ENCODE assay signal across 26 cellular contexts in genomic region chr4:1056671-1057402, GRCh38. TPM values are rescaled to one million over a fixed set of nuclear protein-coding genes. Genes with fewer than 3 reads are reported as not detected.
DNase-seq lines count a peak whose midpoint lies in the region; ATAC-seq, FAIRE-seq and TF ChIP-seq lines count a peak whose summit lies in the region.
"Had no signal": no experiment of that assay in that cellular context is flagged by ENCODE, and none has a peak within 500 bp of the region (broad histone marks: within the 10 kb centered on the region; RNA-seq: fewer than 3 reads in every experiment).

No MANE protein-coding gene starts in this region.

- H4K91ac ChIP-seq in H9 (ENCODE audit: insufficient read length, low read depth, low read length), result no peak overlapping the region

- no peak for TF ChIP-seq CTCF in H9 (conservative IDR thresholded peaks at IDR 0.05)

- peaks cover 11% of the 10 kb centered on the region for H3K4me1 Mint-ChIP-seq in activated naive CD4-positive, alpha-beta T cell treated with anti-CD3 and anti-CD28 coated beads, Interleukin-2, amount 10 ng/mL, durations not matched to agents 7 days and 5 days
- peaks cover 4 to 10% of the 10 kb centered on the region in 2 experiments; a peak in 2 of 4 replicates for H3K4me1 Mint-ChIP-seq in H9
- H3K4me1 Mint-ChIP-seq in stimulated activated memory B cell treated with anti-CD40 and anti-IgM and Interleukin-4, amounts not matched to agents 10 μg/mL and 1 μg/mL and 100 μg/mL, for 72 hours, result peaks cover 15% of the 10 kb centered on the region

- no peak overlapping the region for H3K4me2 ChIP-seq in H9 (ENCODE audit: insufficient read depth, insufficient read length, low read length)

- H3K79me2 ChIP-seq in H9 (ENCODE audit: insufficient read depth, low read length), result no peaks in the 10 kb centered on the region

- H3K4me1 ChIP-seq in H9 (ENCODE audit: insufficient read depth, low read length), result no peaks in the 10 kb centered on the region

- H2BK15ac ChIP-seq in H9 (ENCODE audit: low read depth, low read length), result no peak overlapping the region

- CTCF ChIA-PET in activated naive CD4-positive, alpha-beta T cell treated with anti-CD3 and anti-CD28 coated beads, Interleukin-2, amount 10 ng/mL, durations not matched to agents 7 days and 5 days (lab: Charles Lee), result no interaction called here

- H3K4ac ChIP-seq in H9 (ENCODE audit: low read depth, low read length), result no peak overlapping the region

- H2BK120ac ChIP-seq in H9 (ENCODE audit: low read depth, low read length, poor library complexity, severe bottlenecking), result no peak overlapping the region

- peak; percentile 9 for DNase-seq in activated naive CD4-positive, alpha-beta T cell treated with anti-CD3 and anti-CD28 coated beads, Interleukin-2, amount 10 ng/mL, durations not matched to agents 7 days and 5 days
- no peak for DNase-seq in activated naive CD4-positive, alpha-beta T cell treated with Interleukin-2 at 50 U/mL for 16 hours
- DNase-seq in H9 (peak; percentile 20), islet precursor cell (peak; percentile 40), GM19239 (ENCODE audit: insufficient read length, low spot score) (no peak), NCI-H2227 (lab: John Stamatoyannopoulos, UW; ENCODE audit: unreplicated experiment) (no peak), pons (ENCODE audit: low spot score) (no peak)
- DNase-seq: activated CD4-positive, alpha-beta T cell treated with anti-CD3 and anti-CD28 coated beads for 36 hours; activated T-cell treated with anti-CD3 and anti-CD28 coated beads, Interleukin-2, amount 50 U/mL, for 72 hours; Calu3; gastrocnemius medialis; KG1; NCI-H1417 treated with DMSO at 0.1 percent for 48 hours; NCI-H2081 treated with DMSO at 0.1 percent for 48 hours; NCI-H446 treated with DMSO at 0.1 percent for 48 hours had no signal

- no peak overlapping the region for H2AFZ ChIP-seq in H9 (ENCODE audit: low read length)

- no peaks in the 10 kb centered on the region for H3K36me3 Mint-ChIP-seq in activated naive CD4-positive, alpha-beta T cell treated with anti-CD3 and anti-CD28 coated beads, Interleukin-2, amount 10 ng/mL, durations not matched to agents 7 days and 5 days
- H3K36me3 Mint-ChIP-seq in H9 (ENCODE audit: insufficient read depth in 1 of 3, low read depth in 3 of 3), result no peaks in the 10 kb centered on the region; a peak in 1 of 7 replicates
- H3K36me3 Mint-ChIP-seq in stimulated activated memory B cell treated with anti-CD40 and anti-IgM and Interleukin-4, amounts not matched to agents 10 μg/mL and 1 μg/mL and 100 μg/mL, for 72 hours, result peaks cover 4% of the 10 kb centered on the region
- H3K36me3 Mint-ChIP-seq: activated naive CD4-positive, alpha-beta T cell treated with anti-CD3 and anti-CD28 coated beads, Interleukin-2, amount 50 U/mL, for 24 hours had no signal

- no peak overlapping the region for H3K4me3 Mint-ChIP-seq in activated naive CD4-positive, alpha-beta T cell treated with anti-CD3 and anti-CD28 coated beads, Interleukin-2, amount 10 ng/mL, durations not matched to agents 7 days and 5 days
- no peak overlapping the region for H3K4me3 Mint-ChIP-seq in H9
- H3K4me3 Mint-ChIP-seq in stimulated activated memory B cell treated with anti-CD40 and anti-IgM and Interleukin-4, amounts not matched to agents 10 μg/mL and 1 μg/mL and 100 μg/mL, for 72 hours, result no peak overlapping the region

- no peaks in the 10 kb centered on the region for H3K23me2 ChIP-seq in H9 (ENCODE audit: insufficient read length, low read depth, low read length, poor library complexity, severe bottlenecking)

- no peaks in the 10 kb centered on the region for H3K9me3 ChIP-seq in H9 (ENCODE audit: control insufficient read depth, low read depth, low read length)
- H3K9me3 ChIP-seq: ascending aorta, gastrocnemius medialis, tibial artery had no signal

- no peaks in the 10 kb centered on the region for H3K9me3 Mint-ChIP-seq in activated naive CD4-positive, alpha-beta T cell treated with anti-CD3 and anti-CD28 coated beads, Interleukin-2, amount 10 ng/mL, durations not matched to agents 7 days and 5 days
- H3K9me3 Mint-ChIP-seq in H9, result peaks cover 0 to under 1% of the 10 kb centered on the region in 2 experiments; a peak in 2 of 5 replicates
- peaks cover 1% of the 10 kb centered on the region for H3K9me3 Mint-ChIP-seq in stimulated activated memory B cell treated with anti-CD40 and anti-IgM and Interleukin-4, amounts not matched to agents 10 μg/mL and 1 μg/mL and 100 μg/mL, for 72 hours
- H3K9me3 Mint-ChIP-seq: activated naive CD4-positive, alpha-beta T cell treated with anti-CD3 and anti-CD28 coated beads, Interleukin-2, amount 50 U/mL, for 24 hours; stimulated activated naive CD8-positive, alpha-beta T cell treated with anti-CD3 and anti-CD28 coated beads, Interleukin-15, amount 100 ng/mL, for 72 hours had no signal

- no peaks in the 10 kb centered on the region for H4K20me1 ChIP-seq in H9 (ENCODE audit: control insufficient read depth, insufficient read depth, insufficient read length)

- no peak overlapping the region for H3K27ac Mint-ChIP-seq in activated naive CD4-positive, alpha-beta T cell treated with anti-CD3 and anti-CD28 coated beads, Interleukin-2, amount 10 ng/mL, durations not matched to agents 7 days and 5 days
- no peak overlapping the region for H3K27ac Mint-ChIP-seq in H9
- H3K27ac Mint-ChIP-seq in stimulated activated memory B cell treated with anti-CD40 and anti-IgM and Interleukin-4, amounts not matched to agents 10 μg/mL and 1 μg/mL and 100 μg/mL, for 72 hours, result peak overlapping the region; percentile 90

- H3K56ac ChIP-seq in H9 (ENCODE audit: insufficient read length, low read depth, low read length), result no peak overlapping the region

- H3K27me3 Mint-ChIP-seq in activated naive CD4-positive, alpha-beta T cell treated with anti-CD3 and anti-CD28 coated beads, Interleukin-2, amount 10 ng/mL, durations not matched to agents 7 days and 5 days, result peaks cover 53% of the 10 kb centered on the region
- H3K27me3 Mint-ChIP-seq in H9 (ENCODE audit: low read depth), result peaks cover 66% of the 10 kb centered on the region
- H3K27me3 Mint-ChIP-seq in stimulated activated memory B cell treated with anti-CD40 and anti-IgM and Interleukin-4, amounts not matched to agents 10 μg/mL and 1 μg/mL and 100 μg/mL, for 72 hours, result peaks cover 29% of the 10 kb centered on the region
- H3K27me3 Mint-ChIP-seq: activated naive CD4-positive, alpha-beta T cell treated with anti-CD3 and anti-CD28 coated beads, Interleukin-2, amount 50 U/mL, for 24 hours had no signal

- H3K27me3 ChIP-seq in H9 (ENCODE audit: insufficient read depth, low read length), result no peaks in the 10 kb centered on the region; the same call in 1 of the 2 replicates

- H3K14ac ChIP-seq in H9 (ENCODE audit: insufficient read depth, low read length), result no peak overlapping the region

- H2BK12ac ChIP-seq in H9 (ENCODE audit: insufficient read length, low read depth, low read length), result no peak overlapping the region

- no peak overlapping the region for H4K5ac ChIP-seq in H9 (ENCODE audit: insufficient read length, low read depth, low read length)

- no CpG with 5 or more reads among the region's 28 CpGs for WGBS in H9 (ENCODE audit: extremely low coverage, insufficient read length, low lambda C conversion rate)

- H2BK5ac ChIP-seq in H9 (ENCODE audit: insufficient read length, low read length), result no peak overlapping the region

- no peak for FAIRE-seq in GM19239 (lab: Jason Lieb, UNC)
- FAIRE-seq: GM18507 had no signal

- no peak overlapping the region for H4K8ac ChIP-seq in H9 (replicated peaks; ENCODE audit: insufficient read length, low read depth, low read length)

- H2BK20ac ChIP-seq in H9 (ENCODE audit: low read depth, low read length, poor library complexity, severe bottlenecking), result no peak overlapping the region

- no peak overlapping the region for H3K18ac ChIP-seq in H9 (ENCODE audit: insufficient read length, low read depth, low read length)

- no peaks in the 10 kb centered on the region for H3K79me1 ChIP-seq in H9 (ENCODE audit: insufficient read depth, low read depth, low read length, poor library complexity, severe bottlenecking)

- no peak overlapping the region for H3T11ph ChIP-seq in H9 (ENCODE audit: low read length)

- no peak overlapping the region for H2AK5ac ChIP-seq in H9 (ENCODE audit: insufficient read length, low read length)

- H3K9ac ChIP-seq in H9 (ENCODE audit: extremely low read depth, insufficient read length, low read length), result no peak overlapping the region

- H3K27ac ChIP-seq in H9 (ENCODE audit: insufficient read length, low read depth, low read length), result no peak overlapping the region
- H3K27ac ChIP-seq: ascending aorta, cardiac muscle cell, gastrocnemius medialis, tibial artery had no signal

- ATAC-seq in stimulated activated memory B cell treated with anti-CD40 and anti-IgM and Interleukin-4, amounts not matched to agents 10 μg/mL and 1 μg/mL and 100 μg/mL, for 72 hours, result no peak
- ATAC-seq: gastrocnemius medialis, HCT116 had no signal

- no peak overlapping the region for H3K23ac ChIP-seq in H9 (ENCODE audit: insufficient read length, low read depth, low read length)

RNA-seq across cellular contexts. Expression of gene FGFRL1, which starts 45.4 kb away (rescaled TPM):
- total RNA-seq in H9 (2021), result 25.8 and 26.1 TPM in 2 replicates

RNA-seq across cellular contexts. Expression of gene RNF212, which starts 56.5 kb away (rescaled TPM):
- total RNA-seq in H9 (2021), result 3.0 and 3.3 TPM in 2 replicates
- total RNA-seq: ascending aorta, Calu3, Daoy, HT-29, myocyte had no signal

Comparison
In these comparisons a context has a peak if more than half of its experiments do, and no peak if none do; other contexts are left out.
1. DNase-seq: peak in activated naive CD4-positive, alpha-beta T cell treated with anti-CD3 and anti-CD28 coated beads, Interleukin-2, amount 10 ng/mL, durations not matched to agents 7 days and 5 days (single experiment), H9 (single experiment) and islet precursor cell (single experiment); none in activated naive CD4-positive, alpha-beta T cell treated with Interleukin-2 at 50 U/mL for 16 hours (single experiment), GM19239 (single experiment), NCI-H2227 (single experiment) and pons (single experiment).